9 cellular contexts compared by ENCODE assay signal in the genomic region with DNA sequence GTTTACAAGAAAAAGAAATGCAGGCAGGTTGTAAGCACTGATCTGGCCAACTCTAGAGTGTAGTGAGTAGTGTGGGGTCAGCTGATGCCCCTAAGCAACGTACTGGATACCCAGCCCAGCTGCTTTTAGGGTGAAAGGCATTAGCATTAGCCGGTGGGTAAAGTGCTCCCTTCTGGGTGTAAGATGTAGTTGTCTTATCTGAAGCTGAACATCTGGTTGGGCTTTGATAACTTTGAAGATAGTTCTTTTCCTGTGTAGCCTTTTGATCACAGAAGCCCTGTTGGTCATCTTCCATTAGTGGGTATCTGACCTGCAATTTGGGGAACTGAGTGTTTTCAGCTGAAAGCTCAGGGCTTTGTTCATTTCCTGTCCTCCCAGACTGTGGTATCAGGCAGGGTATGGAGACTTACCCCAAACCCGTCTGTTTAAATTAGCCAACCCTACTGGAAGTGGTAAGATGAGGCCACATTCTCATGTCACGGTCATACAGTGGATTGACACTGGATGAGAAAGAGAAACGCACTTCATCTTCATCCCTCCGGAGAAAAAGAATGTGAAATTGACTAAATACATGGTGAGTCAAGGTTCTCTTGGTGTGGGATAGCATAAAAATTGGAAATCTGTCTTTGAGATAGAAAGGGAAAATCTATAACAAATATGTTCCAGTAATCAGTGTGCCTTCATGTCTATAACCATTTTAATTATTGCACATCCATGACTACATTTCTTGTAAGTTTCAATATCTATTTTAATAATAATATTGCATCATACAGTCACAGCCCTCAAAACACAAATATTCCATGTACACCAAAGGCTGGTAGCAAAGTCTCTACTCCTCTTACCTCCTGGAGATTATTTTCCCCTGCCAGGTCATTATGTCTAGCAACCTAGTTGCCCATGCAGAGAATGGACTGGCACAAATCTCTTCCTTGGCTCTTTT. TPM values are rescaled to one million over a fixed set of nuclear protein-coding genes. Genes with fewer than 3 reads are reported as not detected.
DNase-seq lines count a peak whose midpoint lies in the region; ATAC-seq and TF ChIP-seq lines count a peak whose summit lies in the region.
"Had no signal": no experiment of that assay in that cellular context is flagged by ENCODE, and none has a peak within 500 bp of the region (broad histone marks: within the 10 kb centered on the region; RNA-seq: fewer than 3 reads in every experiment).

No MANE protein-coding gene starts in this region.

- H3K4me3 ChIP-seq in left lung, result peak overlapping the region in 1 of 2 donors; percentile 33
- no peak overlapping the region for H3K4me3 ChIP-seq in GM23248

- no peaks in the 10 kb centered on the region for H3K9me3 ChIP-seq in left lung
- no peaks in the 10 kb centered on the region for H3K9me3 ChIP-seq in GM23248 (ENCODE audit: low read depth)

- no peak for TF ChIP-seq CTCF in left lung (IDR thresholded peaks at IDR 0.05)

- WGBS in GM23248 (ENCODE audit: low coverage in 1 of 2, low lambda C conversion rate in 2 of 2, missing lambda C conversion rate in 2 of 2), 2 experiments, result 67 to 72% methylated on average over 6 of the region's 6 CpGs

- H3K9me2 ChIP-seq in GM23248 (ENCODE audit: insufficient read depth), result no peaks in the 10 kb centered on the region

- H3K79me2 ChIP-seq in GM23248 (ENCODE audit: insufficient read depth), result no peaks in the 10 kb centered on the region

- no peaks in the 10 kb centered on the region for H4K20me1 ChIP-seq in GM23248 (ENCODE audit: insufficient read depth)

- no peak overlapping the region for H3K9ac ChIP-seq in GM23248

- no peak overlapping the region for H2AFZ ChIP-seq in GM23248

- in situ Hi-C loops in GM23248 (cut with MboI), result no loop called here

- H3K27ac ChIP-seq in left lung (peak overlapping the region; percentile 23 to 89), GM23248 (no peak overlapping the region)

- H3F3A ChIP-seq in GM23248 (ENCODE audit: insufficient read depth), result no peaks in the 10 kb centered on the region

- H3K36me3 ChIP-seq in left lung (no peaks in the 10 kb centered on the region), GM23248 (ENCODE audit: low read depth) (no peaks in the 10 kb centered on the region)

- H3K4me2 ChIP-seq in GM23248 (ENCODE audit: unreplicated experiment), result no peak overlapping the region

- H3K4me1 ChIP-seq in left lung, result peaks cover 0 to 65% of the 10 kb centered on the region in 2 donors
- H3K4me1 ChIP-seq in GM23248 (ENCODE audit: insufficient read depth), result no peaks in the 10 kb centered on the region

- ATAC-seq in HG02981 (IDR thresholded peaks at IDR 0.05; ENCODE audit: unreplicated experiment), result peak; percentile 59
- ATAC-seq in left lung, result peak; percentile 66

- intact Hi-C loops in left lung (cut with DNase I), result no loop called here

- peak; percentile 70 for DNase-seq in activated effector memory CD4-positive, alpha-beta T cell treated with anti-CD3 and anti-CD28 coated beads, Interleukin-2, amount 50 U/mL, for 16 hours
- no peak for DNase-seq in activated effector memory CD4-positive, alpha-beta T cell treated with Interleukin-2 at 50 U/mL for 16 hours
- DNase-seq in SIG-M5 (lab: John Stamatoyannopoulos, UW) (peak; percentile 16), left lung (no peak), GM23248 (no peak), 8988T (no peak), DMS79 (lab: John Stamatoyannopoulos, UW) (no peak)

- H3K27me3 ChIP-seq in left lung (no peaks in the 10 kb centered on the region), GM23248 (replicated peaks; ENCODE audit: insufficient read depth) (no peaks in the 10 kb centered on the region)

RNA-seq across cellular contexts. Expression of a gene that starts 8.7 kb away (rescaled TPM):
- 10 to 100 TPM in 1 of 2 donors, 1 to 10 TPM in 1; 1.9 to 10.1 TPM for total RNA-seq in left lung
- not detected in 2 replicates for total RNA-seq in GM23248 (2014; rRNA removed; shearing (Covaris generic))
- 0.24 TPM in 1 of 2 replicates, not detected in the other for polyA plus RNA-seq in GM23248 (2016; fragmentation: Nextera tagmentation; extraction: Ambion mirVana)
- total RNA-seq: myocyte had no signal

Comparison
In these comparisons a context has a peak if more than half of its experiments do, and no peak if none do; other contexts are left out.
1. DNase-seq: peak in activated effector memory CD4-positive, alpha-beta T cell treated with anti-CD3 and anti-CD28 coated beads, Interleukin-2, amount 50 U/mL, for 16 hours (single experiment) and SIG-M5 (single experiment); none in activated effector memory CD4-positive, alpha-beta T cell treated with Interleukin-2 at 50 U/mL for 16 hours (single experiment), left lung (0 of 2), GM23248 (single experiment), 8988T (single experiment) and DMS79 (single experiment).